Comparison of ENCODE assay signal across 20 cellular contexts in the genomic region with DNA sequence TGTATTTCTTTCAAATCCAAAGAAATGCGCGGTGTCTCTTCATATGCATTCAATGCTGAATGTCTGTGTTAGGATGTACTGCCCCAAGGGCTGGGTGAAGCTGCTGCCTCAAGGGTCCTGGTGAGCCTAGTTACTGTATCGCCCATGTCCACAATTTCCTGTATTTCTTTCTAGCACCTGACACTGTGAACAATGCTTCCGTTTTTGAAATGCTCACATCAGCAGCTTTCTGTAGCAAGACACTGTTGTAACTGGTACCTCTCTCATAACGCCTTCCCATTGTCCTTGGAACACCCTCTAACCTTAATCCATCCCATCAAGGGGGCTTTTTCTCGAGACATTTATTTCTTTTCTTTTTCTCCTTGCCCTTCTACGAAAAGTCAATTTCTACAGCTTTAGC.
"Had no signal": no experiment of that assay in that cellular context is flagged by ENCODE, and none has a peak within 500 bp of the region (broad histone marks: within the 10 kb centered on the region; RNA-seq: fewer than 3 reads in every experiment).

No MANE protein-coding gene starts in this region.

- H3K9me3 Mint-ChIP-seq: activated CD8-positive, alpha-beta T cell treated with anti-CD3 and anti-CD28 coated beads for 36 hours; natural killer cell treated with Interleukin-12 subunit alpha and Interleukin-12 subunit beta and Interleukin-15 and Interleukin-18, amount 100 ng/mL, for 72 hours had no signal

- H3K9me3 ChIP-seq: breast epithelium, gastroesophageal sphincter, left lung had no signal

- H3K27me3 ChIP-seq: breast epithelium, gastroesophageal sphincter, hepatocyte, left lung had no signal

- DNase-seq: activated CD4-positive, alpha-beta T cell treated with anti-CD3 and anti-CD28 coated beads for 4 hours; activated CD8-positive, alpha-beta T cell treated with anti-CD3 and anti-CD28 coated beads for 36 hours; activated gamma-delta T cell treated with Interleukin-2 at 50 U/mL for 16 hours; activated naive CD8-positive, alpha-beta T cell treated with anti-CD3 and anti-CD28 coated beads for 36 hours; activated T-cell treated with anti-CD3 and anti-CD28 coated beads, Interleukin-2, amount 50 U/mL, for 48 hours; dorsolateral prefrontal cortex; endodermal cell; islet precursor cell; left lung; nucleus accumbens; right cardiac atrium; small intestine; stimulated activated naive CD8-positive, alpha-beta T cell treated with anti-CD3 and anti-CD28 coated beads, Interleukin-15, Interleukin-2, amounts not matched to agents 100 U/mL and 50 U/mL, for 24 hours; T1000; trophoblast cell had no signal

- H3K27ac ChIP-seq: breast epithelium, dorsolateral prefrontal cortex, gastroesophageal sphincter, hepatocyte, left lung had no signal

- H3K4me1 ChIP-seq: breast epithelium had no signal

- H3K4me3 ChIP-seq: breast epithelium, dorsolateral prefrontal cortex, gastroesophageal sphincter, hepatocyte, left lung had no signal

- H3K36me3 ChIP-seq: breast epithelium, gastroesophageal sphincter, left lung had no signal

- H3K36me3 Mint-ChIP-seq: activated naive CD8-positive, alpha-beta T cell treated with anti-CD3 and anti-CD28 coated beads for 36 hours; memory B cell; natural killer cell treated with Interleukin-12 subunit alpha and Interleukin-12 subunit beta and Interleukin-15 and Interleukin-18, amount 100 ng/mL, for 72 hours had no signal

- ATAC-seq: activated CD8-positive, alpha-beta T cell treated with anti-CD3 and anti-CD28 coated beads for 36 hours; gastroesophageal sphincter; left lung; natural killer cell treated with Interleukin-12 subunit alpha and Interleukin-12 subunit beta and Interleukin-15 and Interleukin-18, amount 100 ng/mL, for 72 hours; stimulated activated naive CD8-positive, alpha-beta T cell treated with anti-CD3 and anti-CD28 coated beads, Interleukin-15, Interleukin-2, amounts not matched to agents 100 U/mL and 50 U/mL, for 24 hours had no signal

- H3K4me3 Mint-ChIP-seq: activated CD8-positive, alpha-beta T cell treated with anti-CD3 and anti-CD28 coated beads for 36 hours; activated naive CD8-positive, alpha-beta T cell treated with anti-CD3 and anti-CD28 coated beads for 36 hours; endodermal cell; memory B cell; natural killer cell treated with Interleukin-12 subunit alpha and Interleukin-12 subunit beta and Interleukin-15 and Interleukin-18, amount 100 ng/mL, for 72 hours had no signal

- H3K4me1 Mint-ChIP-seq: memory B cell had no signal

- H3K27ac Mint-ChIP-seq: activated CD8-positive, alpha-beta T cell treated with anti-CD3 and anti-CD28 coated beads for 36 hours; activated naive CD8-positive, alpha-beta T cell treated with anti-CD3 and anti-CD28 coated beads for 36 hours; endodermal cell; memory B cell; natural killer cell treated with Interleukin-12 subunit alpha and Interleukin-12 subunit beta and Interleukin-15 and Interleukin-18, amount 100 ng/mL, for 72 hours had no signal
